ENCODE assay signal across 20 cellular contexts in the genomic region with DNA sequence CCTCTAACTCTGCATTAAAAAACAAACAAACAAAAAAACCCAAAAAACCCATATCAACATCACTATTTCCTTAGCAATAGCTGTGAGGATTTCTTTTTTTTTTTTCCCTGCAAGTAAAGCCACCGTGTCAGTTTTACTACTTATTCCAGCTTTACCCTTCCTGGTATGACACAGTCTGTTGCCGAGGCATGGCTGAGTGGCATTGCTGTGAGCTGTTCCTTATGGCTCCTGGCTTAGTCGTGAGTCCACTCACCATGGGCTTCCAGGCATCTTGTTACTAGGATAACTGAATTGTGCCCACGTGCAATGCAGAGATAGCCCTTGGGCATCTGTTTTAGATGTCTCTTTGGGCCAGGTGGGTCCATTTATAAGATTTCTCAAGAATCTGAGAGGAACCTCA.
"Had no signal": no experiment of that assay in that cellular context is flagged by ENCODE, and none has a peak within 500 bp of the region (broad histone marks: within the 10 kb centered on the region; RNA-seq: fewer than 3 reads in every experiment).

No MANE protein-coding gene starts in this region.

- ATAC-seq: gastrocnemius medialis, left cardiac atrium, psoas muscle, right cardiac atrium, T-helper 17 cell, upper lobe of right lung had no signal

- H3K4me1 ChIP-seq: gastrocnemius medialis, pancreas, psoas muscle, upper lobe of right lung had no signal

- DNase-seq: activated CD4-positive, alpha-beta memory T cell treated with anti-CD3 and anti-CD28 coated beads for 36 hours; activated CD4-positive, alpha-beta T cell treated with anti-CD3 and anti-CD28 coated beads for 48 hours; activated gamma-delta T cell treated with Interleukin-2 at 50 U/mL for 16 hours; activated T-cell treated with anti-CD3 and anti-CD28 coated beads for 4 hours; aorta; caudate nucleus; dermis blood vessel endothelial cell; effector CD8-positive, alpha-beta T cell; gastrocnemius medialis; hippocampal formation; left cardiac atrium; nephron progenitor cell; pancreas; psoas muscle; right cardiac atrium; stimulated activated CD4-positive, alpha-beta T cell treated with anti-CD3 and anti-CD28 coated beads, Interleukin-4, amount 100 ng/mL, for 24 hours; stimulated activated naive CD4-positive, alpha-beta T cell treated with Interleukin-2 at 50 U/mL for 16 hours; T-helper 17 cell; upper lobe of right lung had no signal

- H3K4me3 ChIP-seq: gastrocnemius medialis, pancreas, psoas muscle, thoracic aorta, upper lobe of right lung had no signal

- H3K9me3 ChIP-seq: gastrocnemius medialis, pancreas, psoas muscle, thoracic aorta, upper lobe of right lung had no signal

- H3K36me3 ChIP-seq: gastrocnemius medialis, pancreas, thoracic aorta, upper lobe of right lung had no signal

- H3K27ac ChIP-seq: gastrocnemius medialis, pancreas, psoas muscle, thoracic aorta, upper lobe of right lung had no signal

- H3K27me3 ChIP-seq: gastrocnemius medialis, pancreas, upper lobe of right lung had no signal
